ENCODE assay signal across 8 cellular contexts in genomic region chr5:3323144-3323543, GRCh38.
"Had no signal": no experiment of that assay in that cellular context is flagged by ENCODE, and none has a peak within 500 bp of the region (broad histone marks: within the 10 kb centered on the region; RNA-seq: fewer than 3 reads in every experiment).

No MANE protein-coding gene starts in this region.

- H3K27ac Mint-ChIP-seq: H9, HFFc6, IgD-negative memory B cell had no signal

- FAIRE-seq: H54 had no signal

- H3K9ac ChIP-seq: GM23248 had no signal

- H3K4me3 Mint-ChIP-seq: H9, HFFc6, IgD-negative memory B cell had no signal

- H3K27ac ChIP-seq: GM23248 had no signal

- H3K4me3 ChIP-seq: GM23248 had no signal

- H3K9me3 Mint-ChIP-seq: H9 had no signal

- DNase-seq: GM23248, GOT3, H9, HCEC 1CT, HFFc6, KG1 had no signal

- H3K4me1 Mint-ChIP-seq: IgD-negative memory B cell had no signal

- H2AFZ ChIP-seq: GM23248 had no signal

- H3K27me3 Mint-ChIP-seq: IgD-negative memory B cell had no signal

- H3K36me3 Mint-ChIP-seq: IgD-negative memory B cell had no signal
